In genomic region chr1:238252033-238252802, GRCh38 we compare ENCODE assay signal across 8 cellular contexts.
DNase-seq lines count a peak whose midpoint lies in the region; FAIRE-seq and TF ChIP-seq lines count a peak whose summit lies in the region.

No MANE protein-coding gene starts in this region.

- FAIRE-seq in islet of Langerhans (lab: Jason Lieb, UNC): peak; percentile 93

- TF ChIP-seq CTCF in HFF-Myc (IDR thresholded peaks at IDR 0.05; ENCODE audit: low read depth, low read length, missing control alignments): peak; percentile 21

- no peak overlapping the region for H3K4me3 ChIP-seq in HFF-Myc (replicated peaks; ENCODE audit: low read depth, low read length)

- DNase-seq in NK-92 treated with Interleukin-12 subunit alpha and Interleukin-12 subunit beta, amount 100 ng/mL, for 24 hours (lab: John Stamatoyannopoulos, UW): peak; percentile 7
- no peak for DNase-seq in NK-92 (lab: John Stamatoyannopoulos, UW; ENCODE audit: unreplicated experiment)
- DNase-seq in HFF-Myc (ENCODE audit: extremely low read depth, low read depth): no peak
- peak; percentile 87 for DNase-seq in NCI-H82 (lab: John Stamatoyannopoulos, UW)
- DNase-seq in anterior cingulate cortex (lab: John Stamatoyannopoulos, UW): peak in 43 of 58 donors; percentile 2 to 69 (median 29)
- DNase-seq in stimulated activated CD4-positive, alpha-beta T cell treated with anti-CD3 and anti-CD28 coated beads, Interleukin-4, amount 100 ng/mL, for 24 hours: peak; percentile 15
- DNase-seq in NCI-H345 (lab: John Stamatoyannopoulos, UW): no peak

Comparison
In these comparisons a context has a peak if more than half of its experiments do, and no peak if none do; other contexts are left out.
1. DNase-seq: peak in NK-92 treated with Interleukin-12 subunit alpha and Interleukin-12 subunit beta, amount 100 ng/mL, for 24 hours (single experiment), NCI-H82 (single experiment), anterior cingulate cortex (43 of 58) and stimulated activated CD4-positive, alpha-beta T cell treated with anti-CD3 and anti-CD28 coated beads, Interleukin-4, amount 100 ng/mL, for 24 hours (single experiment); none in NK-92 (single experiment), HFF-Myc (single experiment) and NCI-H345 (single experiment).